22 cellular contexts compared by ENCODE assay signal in the genomic region with DNA sequence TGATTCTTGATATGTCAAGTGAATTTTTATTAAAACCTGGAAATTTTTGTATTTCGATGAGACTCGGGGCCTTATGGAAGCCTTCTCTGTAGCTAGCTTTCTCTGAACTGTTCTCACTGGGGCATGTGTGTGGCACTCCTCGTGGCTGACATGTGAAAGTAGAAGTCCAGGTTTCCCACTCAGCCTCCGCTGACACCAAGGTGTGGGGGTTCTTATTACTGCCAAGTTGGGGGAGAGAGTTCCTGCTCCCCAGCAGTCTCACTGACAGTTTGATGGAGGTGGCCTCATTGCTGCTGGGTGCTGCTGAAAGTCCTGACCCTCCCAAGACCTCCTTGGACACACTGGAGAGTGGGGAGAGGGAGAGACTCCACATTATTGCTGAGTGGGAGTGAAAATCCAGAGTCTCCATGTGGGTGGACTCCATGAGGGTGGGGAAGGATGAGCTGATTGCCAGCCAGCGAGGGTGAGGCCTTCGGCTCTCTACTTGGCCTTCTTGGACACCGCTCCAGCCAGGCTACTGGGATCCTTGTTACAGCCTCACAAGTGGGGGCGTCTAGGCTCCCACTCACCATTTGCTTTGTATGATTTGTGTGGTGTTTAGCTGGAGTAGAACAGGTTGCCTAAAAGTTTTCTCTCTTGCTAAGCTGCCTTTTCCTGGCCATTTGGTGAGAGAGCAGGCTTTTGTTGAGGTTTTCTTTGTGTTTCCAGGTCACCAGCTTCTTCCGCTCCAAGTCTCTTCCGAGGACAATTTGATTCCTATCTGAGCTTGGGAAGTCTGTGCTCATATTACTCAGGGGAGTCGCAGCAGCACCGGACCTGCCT.
DNase-seq lines count a peak whose midpoint lies in the region; ATAC-seq and TF ChIP-seq lines count a peak whose summit lies in the region.
"Had no signal": no experiment of that assay in that cellular context is flagged by ENCODE, and none has a peak within 500 bp of the region (broad histone marks: within the 10 kb centered on the region; RNA-seq: fewer than 3 reads in every experiment).

No MANE protein-coding gene starts in this region.

- intact Hi-C loops in cardiac septum (cut with DNase I): no loop called here
- intact Hi-C loops in heart right ventricle (cut with DNase I): no loop called here
- intact Hi-C loops in ovary (cut with DNase I): no loop called here
- intact Hi-C loops in vagina (cut with DNase I): no loop called here

- DNase-seq in cardiac septum (ENCODE audit: low spot score) (peak; percentile 56), heart right ventricle (no peak), left kidney (ENCODE audit: low read depth, low spot score) (peak; percentile 45), ovary (peak in 1 of 5 donors; percentile 18), vagina (ENCODE audit: extremely low spot score in 2 of 2) (peak; percentile 65 to 67), NCI-H1092 (lab: John Stamatoyannopoulos, UW) (no peak), H7 (no peak)
- DNase-seq in effector memory CD4-positive, alpha-beta T cell: no peak
- DNase-seq: 8988T; Caco-2; CD4-positive, alpha-beta memory T cell; DND-41; GM23248; Karpas-422; NCI-H1417 treated with DMSO at 0.1 percent for 48 hours; NCI-H187; NCI-H446 treated with DMSO at 0.1 percent for 48 hours; PC-9; RPMI8226; SHP77 had no signal

- no peak for TF ChIP-seq POLR2A in ovary (IDR thresholded peaks at IDR 0.05)
- TF ChIP-seq POLR2A in vagina (IDR thresholded peaks at IDR 0.05): no peak

- no peak for TF ChIP-seq CTCF in heart right ventricle (IDR thresholded peaks at IDR 0.05)
- TF ChIP-seq CTCF in ovary (IDR thresholded peaks at IDR 0.05): no peak
- TF ChIP-seq CTCF in vagina (IDR thresholded peaks at IDR 0.05): no peak

- no peaks in the 10 kb centered on the region for H3K36me3 ChIP-seq in heart right ventricle
- H3K36me3 ChIP-seq in ovary: no peaks in the 10 kb centered on the region
- no peaks in the 10 kb centered on the region for H3K36me3 ChIP-seq in vagina
- H3K36me3 ChIP-seq in effector memory CD4-positive, alpha-beta T cell (ENCODE audit: control insufficient read depth, insufficient read depth, low read length): no peaks in the 10 kb centered on the region
- no peaks in the 10 kb centered on the region for H3K36me3 ChIP-seq in H7 (replicated peaks; ENCODE audit: control insufficient read depth, insufficient read depth, low read length)
- H3K36me3 ChIP-seq: BLaER1 treated with 17β-estradiol and CSF1 and Interleukin-3, amounts not matched to agents 10 nM and 100 nM had no signal

- TF ChIP-seq EP300 in ovary (IDR thresholded peaks at IDR 0.05): no peak

- peaks cover 0 to 28% (median 0%) of the 10 kb centered on the region in 7 donors for H3K27me3 ChIP-seq in heart right ventricle
- no peaks in the 10 kb centered on the region for H3K27me3 ChIP-seq in ovary
- H3K27me3 ChIP-seq in vagina: no peaks in the 10 kb centered on the region
- no peaks in the 10 kb centered on the region for H3K27me3 ChIP-seq in effector memory CD4-positive, alpha-beta T cell (replicated peaks; ENCODE audit: control insufficient read depth, insufficient read depth, low read length, poor library complexity, severe bottlenecking)
- no peaks in the 10 kb centered on the region; the same call in 1 of the 2 replicates for H3K27me3 ChIP-seq in H7 (ENCODE audit: control insufficient read depth, insufficient read depth, low read length)

- H3K27ac ChIP-seq in heart right ventricle: no peak overlapping the region
- H3K27ac ChIP-seq in ovary: peak overlapping the region; percentile 22 to 46
- H3K27ac ChIP-seq in vagina: no peak overlapping the region
- no peak overlapping the region for H3K27ac ChIP-seq in effector memory CD4-positive, alpha-beta T cell (ENCODE audit: insufficient read depth, low read length, poor library complexity, severe bottlenecking)
- H3K27ac ChIP-seq: BLaER1 treated with 17β-estradiol and CSF1 and Interleukin-3, amounts not matched to agents 10 nM and 100 nM; GM23248; PC-9 had no signal

- ATAC-seq in heart right ventricle: no peak
- ATAC-seq: GM12878 had no signal

- H3K9me3 ChIP-seq in heart right ventricle (peaks cover 0 to 6% (median 0%) of the 10 kb centered on the region in 11 donors), ovary (no peaks in the 10 kb centered on the region), vagina (no peaks in the 10 kb centered on the region)
- no peaks in the 10 kb centered on the region for H3K9me3 ChIP-seq in effector memory CD4-positive, alpha-beta T cell (ENCODE audit: control insufficient read depth, low read length)
- H3K9me3 ChIP-seq: BLaER1 treated with 17β-estradiol and CSF1 and Interleukin-3, amounts not matched to agents 10 nM and 100 nM; Caco-2 had no signal

- H3K4me3 ChIP-seq in heart right ventricle: no peak overlapping the region
- no peak overlapping the region for H3K4me3 ChIP-seq in ovary
- no peak overlapping the region for H3K4me3 ChIP-seq in vagina
- H3K4me3 ChIP-seq in effector memory CD4-positive, alpha-beta T cell (ENCODE audit: insufficient read depth, low read depth, low read length, poor library complexity, severe bottlenecking): no peak overlapping the region
- no peak overlapping the region for H3K4me3 ChIP-seq in H7 (ENCODE audit: insufficient read depth, low read depth, low read length)
- H3K4me3 ChIP-seq: BLaER1 treated with 17β-estradiol and CSF1 and Interleukin-3, amounts not matched to agents 10 nM and 100 nM; GM12878; GM23248; PC-9 had no signal

- WGBS in heart right ventricle, 2 donors: 83 to 89% methylated on average over 12 of the region's 12 CpGs
- 55 to 63% (median 60%) methylated on average over 12 of the region's 12 CpGs for WGBS in ovary, 3 donors

- peaks cover 0 to 1% (median 0%) of the 10 kb centered on the region in 9 donors for H3K4me1 ChIP-seq in heart right ventricle
- peaks cover 16% of the 10 kb centered on the region for H3K4me1 ChIP-seq in ovary (ENCODE audit: insufficient read depth)
- no peaks in the 10 kb centered on the region for H3K4me1 ChIP-seq in vagina
- H3K4me1 ChIP-seq in effector memory CD4-positive, alpha-beta T cell (ENCODE audit: control insufficient read depth, insufficient read depth, low read length, poor library complexity, severe bottlenecking): no peaks in the 10 kb centered on the region
- H3K4me1 ChIP-seq: BLaER1 treated with 17β-estradiol and CSF1 and Interleukin-3, amounts not matched to agents 10 nM and 100 nM had no signal

Comparison
In these comparisons a context has a peak if more than half of its experiments do, and no peak if none do; other contexts are left out.
1. DNase-seq: peak in cardiac septum (single experiment), left kidney (single experiment) and vagina (2 of 2); none in heart right ventricle (0 of 2), NCI-H1092 (single experiment), effector memory CD4-positive, alpha-beta T cell (0 of 3) and H7 (single experiment).
2. H3K27ac ChIP-seq: peak in ovary (2 of 2); none in heart right ventricle (0 of 10), vagina (single experiment) and effector memory CD4-positive, alpha-beta T cell (single experiment).